26 cellular contexts compared by ENCODE assay signal in the genomic region with DNA sequence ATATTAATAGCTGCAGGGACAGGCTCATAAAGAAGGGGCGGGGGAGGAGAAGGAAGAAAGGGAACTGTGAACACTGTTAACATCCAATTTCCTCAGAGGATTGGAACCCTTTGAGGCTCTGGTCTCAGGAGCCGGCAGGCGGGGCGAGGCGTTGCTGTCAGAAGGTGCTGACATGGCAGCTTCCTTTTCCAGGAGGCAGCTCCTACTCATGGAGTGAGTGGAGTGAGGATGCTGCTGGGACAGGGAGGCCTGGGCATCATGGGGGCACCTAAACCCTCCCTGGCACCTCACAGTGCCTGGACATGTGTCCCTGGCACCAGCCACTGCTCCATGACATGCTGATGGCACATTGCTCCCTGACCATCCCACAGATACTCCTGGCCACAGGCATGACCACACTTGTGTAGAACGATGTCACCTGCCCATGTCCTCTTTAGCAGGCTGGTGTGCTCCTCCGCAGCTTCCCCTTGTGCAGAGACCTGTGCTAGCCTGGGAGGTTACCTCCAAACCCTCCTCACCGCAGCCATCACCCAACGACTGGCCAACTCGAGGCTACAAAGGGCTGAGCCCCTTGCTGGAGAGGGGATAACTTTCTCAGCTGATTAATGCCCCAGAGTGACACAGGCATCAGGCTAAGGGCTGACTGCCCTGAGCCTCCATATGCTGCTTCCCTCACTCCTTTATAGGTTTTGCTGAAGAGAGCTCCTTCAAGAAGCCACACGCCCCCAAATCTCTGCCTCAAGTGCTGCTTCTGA.
"Had no signal": no experiment of that assay in that cellular context is flagged by ENCODE, and none has a peak within 500 bp of the region (broad histone marks: within the 10 kb centered on the region; RNA-seq: fewer than 3 reads in every experiment).

No MANE protein-coding gene starts in this region.

- H3K4me3 ChIP-seq: adrenal gland had no signal

- H3K27me3 ChIP-seq: adrenal gland had no signal

- H3K9me3 ChIP-seq: adrenal gland had no signal

- H3K4me2 ChIP-seq: KMS-11 had no signal

- H3K4me1 Mint-ChIP-seq: activated CD4-positive, alpha-beta memory T cell treated with anti-CD3 and anti-CD28 coated beads, Interleukin-2, amount 10 ng/mL, durations not matched to agents 7 days and 5 days; activated CD4-positive, alpha-beta T cell treated with anti-CD3 and anti-CD28 coated beads for 36 hours; activated naive CD8-positive, alpha-beta T cell treated with anti-CD3 and anti-CD28 coated beads, Interleukin-2, amount 10 ng/mL, durations not matched to agents 7 days and 5 days had no signal

- DNase-seq: activated CD4-positive, alpha-beta memory T cell treated with anti-CD3 and anti-CD28 coated beads, Interleukin-2, amount 10 ng/mL, durations not matched to agents 7 days and 5 days; activated CD4-positive, alpha-beta T cell treated with anti-CD3 and anti-CD28 coated beads for 36 hours; activated CD4-positive, alpha-beta T cell treated with anti-CD3 and anti-CD28 coated beads, Interleukin-2, amount 50 U/mL, for 1 hour; activated gamma-delta T cell treated with Interleukin-2 at 50 U/mL for 16 hours; activated naive CD4-positive, alpha-beta T cell treated with anti-CD3 and anti-CD28 coated beads, Interleukin-2, amount 50 U/mL, for 16 hours; activated naive CD8-positive, alpha-beta T cell treated with anti-CD3 and anti-CD28 coated beads, Interleukin-2, amount 10 ng/mL, durations not matched to agents 7 days and 5 days; activated T-cell treated with anti-CD3 and anti-CD28 coated beads for 4 hours; activated T-cell treated with anti-CD3 and anti-CD28 coated beads, Interleukin-2, amount 50 U/mL, for 72 hours; adrenal gland; anterior cingulate cortex; central memory CD4-positive, alpha-beta T cell; cortex of kidney; NCI-H1092 treated with DMSO at 0.1 percent for 48 hours; NCI-H1436; NCI-H1694 treated with DMSO at 0.1 percent for 48 hours; NCI-H2081; NCI-H510A treated with DMSO at 0.1 percent for 48 hours; NCI-H748 treated with DMSO at 0.1 percent for 48 hours; PC-3; SHP77 treated with DMSO at 0.1 percent for 48 hours; T-helper 2 cell; T1000 had no signal

- ATAC-seq: activated CD4-positive, alpha-beta T cell treated with anti-CD3 and anti-CD28 coated beads for 36 hours; activated T-cell treated with anti-CD3 and anti-CD28 coated beads, Interleukin-2, amount 50 U/mL, for 72 hours; PC-3 had no signal

- H3K9me3 Mint-ChIP-seq: activated CD4-positive, alpha-beta memory T cell treated with anti-CD3 and anti-CD28 coated beads, Interleukin-2, amount 10 ng/mL, durations not matched to agents 7 days and 5 days; activated naive CD8-positive, alpha-beta T cell treated with anti-CD3 and anti-CD28 coated beads, Interleukin-2, amount 10 ng/mL, durations not matched to agents 7 days and 5 days; activated T-cell treated with anti-CD3 and anti-CD28 coated beads, Interleukin-2, amount 50 U/mL, for 72 hours; activated T-helper 2 cell treated with anti-CD3 and anti-CD28 coated beads, Interferon-gamma antibody, Interleukin-2, Interleukin-4, amounts not matched to agents 10 μg/mL and 5 μg/mL and 100 μg/mL, durations not matched to agents 14 hours and 24 hours and 36 hours had no signal

- H3K36me3 Mint-ChIP-seq: activated naive CD8-positive, alpha-beta T cell treated with anti-CD3 and anti-CD28 coated beads, Interleukin-2, amount 10 ng/mL, durations not matched to agents 7 days and 5 days had no signal

- H3K9ac ChIP-seq: KMS-11 had no signal

- H3K4me1 ChIP-seq: adrenal gland had no signal

- H3K27ac ChIP-seq: adrenal gland, KMS-11, VCaP had no signal

- H3K4me3 Mint-ChIP-seq: activated CD4-positive, alpha-beta memory T cell treated with anti-CD3 and anti-CD28 coated beads, Interleukin-2, amount 10 ng/mL, durations not matched to agents 7 days and 5 days; activated CD4-positive, alpha-beta T cell treated with anti-CD3 and anti-CD28 coated beads for 36 hours; activated naive CD8-positive, alpha-beta T cell treated with anti-CD3 and anti-CD28 coated beads, Interleukin-2, amount 10 ng/mL, durations not matched to agents 7 days and 5 days; activated T-cell treated with anti-CD3 and anti-CD28 coated beads, Interleukin-2, amount 50 U/mL, for 72 hours had no signal

- H3K36me3 ChIP-seq: adrenal gland had no signal

- FAIRE-seq: bronchial epithelial cell had no signal

- H3K27ac Mint-ChIP-seq: activated CD4-positive, alpha-beta memory T cell treated with anti-CD3 and anti-CD28 coated beads, Interleukin-2, amount 10 ng/mL, durations not matched to agents 7 days and 5 days; activated CD4-positive, alpha-beta T cell treated with anti-CD3 and anti-CD28 coated beads for 36 hours; activated naive CD8-positive, alpha-beta T cell treated with anti-CD3 and anti-CD28 coated beads, Interleukin-2, amount 10 ng/mL, durations not matched to agents 7 days and 5 days; activated T-cell treated with anti-CD3 and anti-CD28 coated beads, Interleukin-2, amount 50 U/mL, for 72 hours; activated T-helper 2 cell treated with anti-CD3 and anti-CD28 coated beads, Interferon-gamma antibody, Interleukin-2, Interleukin-4, amounts not matched to agents 10 μg/mL and 5 μg/mL and 100 μg/mL, durations not matched to agents 14 hours and 24 hours and 36 hours had no signal
